22 cellular contexts compared by ENCODE assay signal in genomic region chr11:1011320-1011698, GRCh38. TPM values are rescaled to one million over a fixed set of nuclear protein-coding genes. Genes with fewer than 3 reads are reported as not detected.
"Had no signal": no experiment of that assay in that cellular context is flagged by ENCODE, and none has a peak within 500 bp of the region (broad histone marks: within the 10 kb centered on the region; RNA-seq: fewer than 3 reads in every experiment).

No MANE protein-coding gene starts in this region.

- H3K4me3 Mint-ChIP-seq: activated CD8-positive, alpha-beta memory T cell treated with anti-CD3 and anti-CD28 coated beads, Interleukin-2, amount 10 ng/mL, durations not matched to agents 7 days and 5 days; activated naive CD4-positive, alpha-beta T cell treated with anti-CD3 and anti-CD28 coated beads, Interleukin-2, amount 10 ng/mL, durations not matched to agents 7 days and 5 days; activated naive CD8-positive, alpha-beta T cell treated with anti-CD3 and anti-CD28 coated beads for 36 hours; activated T-helper 17 cell treated with anti-CD3 and anti-CD28 coated beads, Interleukin-2, amount 50 U/mL, for 72 hours; T-helper 17 cell; WTC11 had no signal

- H3K9me3 Mint-ChIP-seq: activated naive CD4-positive, alpha-beta T cell treated with anti-CD3 and anti-CD28 coated beads, Interleukin-2, amount 10 ng/mL, durations not matched to agents 7 days and 5 days; activated naive CD8-positive, alpha-beta T cell treated with anti-CD3 and anti-CD28 coated beads for 36 hours; activated T-helper 17 cell treated with anti-CD3 and anti-CD28 coated beads, Interleukin-2, amount 50 U/mL, for 72 hours had no signal

- H3K27me3 Mint-ChIP-seq: activated CD8-positive, alpha-beta memory T cell treated with anti-CD3 and anti-CD28 coated beads, Interleukin-2, amount 10 ng/mL, durations not matched to agents 7 days and 5 days; activated naive CD4-positive, alpha-beta T cell treated with anti-CD3 and anti-CD28 coated beads, Interleukin-2, amount 10 ng/mL, durations not matched to agents 7 days and 5 days; activated naive CD8-positive, alpha-beta T cell treated with anti-CD3 and anti-CD28 coated beads for 36 hours; activated T-helper 17 cell treated with anti-CD3 and anti-CD28 coated beads, Interleukin-2, amount 50 U/mL, for 72 hours; T-helper 17 cell had no signal

- ATAC-seq: activated CD8-positive, alpha-beta memory T cell treated with anti-CD3 and anti-CD28 coated beads, Interleukin-2, amount 10 ng/mL, durations not matched to agents 7 days and 5 days; activated T-helper 17 cell treated with anti-CD3 and anti-CD28 coated beads, Interleukin-2, amount 50 U/mL, for 72 hours; T-helper 17 cell; WTC11 had no signal

- H3K4me1 Mint-ChIP-seq: activated CD8-positive, alpha-beta memory T cell treated with anti-CD3 and anti-CD28 coated beads, Interleukin-2, amount 10 ng/mL, durations not matched to agents 7 days and 5 days; activated naive CD4-positive, alpha-beta T cell treated with anti-CD3 and anti-CD28 coated beads, Interleukin-2, amount 10 ng/mL, durations not matched to agents 7 days and 5 days; activated naive CD8-positive, alpha-beta T cell treated with anti-CD3 and anti-CD28 coated beads for 36 hours; T-helper 17 cell; WTC11 had no signal

- H3K36me3 Mint-ChIP-seq: activated CD8-positive, alpha-beta memory T cell treated with anti-CD3 and anti-CD28 coated beads, Interleukin-2, amount 10 ng/mL, durations not matched to agents 7 days and 5 days had no signal

- DNase-seq: activated CD4-positive, alpha-beta T cell treated with anti-CD3 and anti-CD28 coated beads for 48 hours; activated CD4-positive, alpha-beta T cell treated with anti-CD3 and anti-CD28 coated beads, Interleukin-2, amount 50 U/mL, for 4 hours; activated CD4-positive, CD25-positive, alpha-beta regulatory T cell treated with anti-CD3 and anti-CD28 coated beads, Interleukin-2, amount 50 U/mL, for 72 hours; activated CD8-positive, alpha-beta memory T cell treated with anti-CD3 and anti-CD28 coated beads, Interleukin-2, amount 10 ng/mL, durations not matched to agents 7 days and 5 days; activated gamma-delta T cell treated with Interleukin-2 at 50 U/mL for 16 hours; activated naive CD4-positive, alpha-beta T cell treated with anti-CD3 and anti-CD28 coated beads, Interleukin-2, amount 10 ng/mL, durations not matched to agents 7 days and 5 days; activated naive CD8-positive, alpha-beta T cell treated with anti-CD3 and anti-CD28 coated beads for 36 hours; activated T-cell treated with anti-CD3 and anti-CD28 coated beads, Interleukin-2, amount 50 U/mL, for 48 hours; MG63; MV-4-11; NCI-H1092 treated with DMSO at 0.1 percent for 48 hours; NCI-H1436 treated with DMSO at 0.1 percent for 48 hours; NCI-H1930; NCI-H524 treated with DMSO at 0.1 percent for 48 hours; NCI-H748 treated with DMSO at 0.1 percent for 48 hours; SIG-M5; T-helper 17 cell; T-helper 9 cell had no signal

- H3K27ac Mint-ChIP-seq: activated CD8-positive, alpha-beta memory T cell treated with anti-CD3 and anti-CD28 coated beads, Interleukin-2, amount 10 ng/mL, durations not matched to agents 7 days and 5 days; activated naive CD4-positive, alpha-beta T cell treated with anti-CD3 and anti-CD28 coated beads, Interleukin-2, amount 10 ng/mL, durations not matched to agents 7 days and 5 days; activated naive CD8-positive, alpha-beta T cell treated with anti-CD3 and anti-CD28 coated beads for 36 hours; activated T-helper 17 cell treated with anti-CD3 and anti-CD28 coated beads, Interleukin-2, amount 50 U/mL, for 72 hours; T-helper 17 cell had no signal

RNA-seq across cellular contexts. Expression of gene MUC6, which starts 25.2 kb away (rescaled TPM):
- total RNA-seq: activated CD8-positive, alpha-beta memory T cell treated with anti-CD3 and anti-CD28 coated beads, Interleukin-2, amount 10 ng/mL, durations not matched to agents 7 days and 5 days; activated naive CD8-positive, alpha-beta T cell treated with anti-CD3 and anti-CD28 coated beads for 36 hours; activated T-helper 17 cell treated with anti-CD3 and anti-CD28 coated beads, Interleukin-2, amount 50 U/mL, for 72 hours; cardiac septum; OCI-LY7; T-helper 17 cell had no signal
